25 cellular contexts compared by ENCODE assay signal in genomic region chr1:180267761-180268555, GRCh38. TPM values are rescaled to one million over a fixed set of nuclear protein-coding genes. Genes with fewer than 3 reads are reported as not detected.
DNase-seq lines count a peak whose midpoint lies in the region; ATAC-seq, FAIRE-seq and TF ChIP-seq lines count a peak whose summit lies in the region.
"Had no signal": no experiment of that assay in that cellular context is flagged by ENCODE, and none has a peak within 500 bp of the region (broad histone marks: within the 10 kb centered on the region; RNA-seq: fewer than 3 reads in every experiment).

No MANE protein-coding gene starts in this region.

- H3K9me3 ChIP-seq in H1 (ENCODE audit: insufficient read depth in 2 of 2, low read depth in 1 of 2, low read length in 1 of 2) (no peaks in the 10 kb centered on the region), sigmoid colon (no peaks in the 10 kb centered on the region)
- H3K9me3 ChIP-seq: pancreas, thoracic aorta had no signal

- H4K8ac ChIP-seq in H1 (ENCODE audit: extremely low read depth, insufficient read depth, low read length): no peak overlapping the region

- no peak for FAIRE-seq in H1 (lab: Jason Lieb, UNC)
- FAIRE-seq: pancreas, TTC549 had no signal

- no peaks in the 10 kb centered on the region for H3K79me2 ChIP-seq in H1 (ENCODE audit: control insufficient read depth in 1 of 2, insufficient read depth in 2 of 2, low read length in 2 of 2)

- no peak for TF ChIP-seq CTCF in H1 (IDR thresholded peaks at IDR 0.05; ENCODE audit: control extremely low read depth in 1 of 3, insufficient read depth in 1 of 3, low read depth in 1 of 3, low read length in 3 of 3)
- TF ChIP-seq CTCF in sigmoid colon (IDR thresholded peaks at IDR 0.05): no peak

- H2BK20ac ChIP-seq in H1 (ENCODE audit: low read length): peak overlapping the region; percentile 55

- H2BK5ac ChIP-seq in H1 (ENCODE audit: low read depth, low read length): no peak overlapping the region

- H3K4me2 ChIP-seq in H1 (ENCODE audit: insufficient read depth in 1 of 2, low read depth in 2 of 2, low read length in 2 of 2): peak overlapping the region; percentile 5 to 38; a peak in 2 of 4 replicates

- peaks cover 1% of the 10 kb centered on the region for H3K36me3 Mint-ChIP-seq in activated T-cell treated with anti-CD3 and anti-CD28 coated beads, Interleukin-2, amount 50 U/mL, for 4 hours (ENCODE audit: insufficient read depth)

- H2AFZ ChIP-seq in H1 (ENCODE audit: low read length): no peak overlapping the region

- no peak overlapping the region for H2AK5ac ChIP-seq in H1 (ENCODE audit: low read depth, low read length)

- no peaks in the 10 kb centered on the region; a peak in 1 of 7 replicates for H3K27me3 ChIP-seq in H1 (replicated peaks in 1 of 4; ENCODE audit: control insufficient read depth in 3 of 4, extremely low read depth in 1 of 4, insufficient read depth in 3 of 4, low read length in 3 of 4)
- H3K27me3 ChIP-seq in sigmoid colon: peaks cover 0 to 6% (median 0%) of the 10 kb centered on the region in 3 donors
- H3K27me3 ChIP-seq: cardiac muscle cell, pancreas had no signal

- H3K4me1 ChIP-seq in H1 (replicated peaks in 1 of 4; ENCODE audit: control insufficient read depth in 3 of 4, insufficient read depth in 4 of 4, low read length in 3 of 4) (peaks cover 15 to 51% (median 33%) of the 10 kb centered on the region in 4 experiments), sigmoid colon (peaks cover 0 to 2% (median under 1%) of the 10 kb centered on the region in 4 donors)

- H3K79me1 ChIP-seq in H1 (ENCODE audit: low read depth, low read length): no peaks in the 10 kb centered on the region

- H4K20me1 ChIP-seq in H1 (replicated peaks in 1 of 2; ENCODE audit: control insufficient read depth in 1 of 2, insufficient read depth in 2 of 2, low read length in 2 of 2): no peaks in the 10 kb centered on the region

- H2BK12ac ChIP-seq in H1 (ENCODE audit: low read depth, low read length): no peak overlapping the region

- H3K56ac ChIP-seq in H1 (replicated peaks; ENCODE audit: insufficient read length, low read depth, low read length): no peak overlapping the region

- POLR2A ChIA-PET in H1 (lab: Charles Lee; ENCODE audit: partially characterized antibody): interaction anchor here (1.0 to 4.7 kb wide), 6 partner anchors 9 to 28 kb away, joined by 3 to 17 read pairs (median 4); no protein-coding TSS in a partner anchor

- no peak overlapping the region for H3K4me3 Mint-ChIP-seq in activated T-cell treated with anti-CD3 and anti-CD28 coated beads, Interleukin-2, amount 50 U/mL, for 4 hours
- H3K4me3 Mint-ChIP-seq: stimulated activated naive B cell treated with anti-CD40 and anti-IgM and Interleukin-4, amounts not matched to agents 10 μg/mL and 1 μg/mL and 100 μg/mL, for 72 hours had no signal

- no peak for TF ChIP-seq RAD21 in H1 (IDR thresholded peaks at IDR 0.05 in 1 of 2, conservative IDR thresholded peaks at IDR 0.05 in 1 of 2; ENCODE audit: low read depth in 2 of 2, low read length in 2 of 2)

- no peak overlapping the region for H3K9ac ChIP-seq in H1 (replicated peaks in 1 of 4; ENCODE audit: extremely low read depth in 1 of 4, low read depth in 3 of 4, low read length in 3 of 4)

- CTCF ChIA-PET in H1 (lab: Charles Lee; ENCODE audit: partially characterized antibody): interaction anchor here (0.7 to 11.1 kb wide), 4 partner anchors 14 to 37 kb away, joined by 4 to 244 read pairs (median 41); no protein-coding TSS in a partner anchor

- 0 out of 8 replicates have a peak overlapping the region, but pooled peaks of 1 of the 4 experiments have one; percentile 19 for H3K4me3 ChIP-seq in H1 (ENCODE audit: extremely low read depth in 1 of 4, insufficient read depth in 2 of 4, low read depth in 3 of 4, low read length in 4 of 4)
- no peak overlapping the region for H3K4me3 ChIP-seq in sigmoid colon
- H3K4me3 ChIP-seq: cardiac muscle cell, dorsolateral prefrontal cortex, pancreas, thoracic aorta had no signal

- no peak for ATAC-seq in activated T-cell treated with anti-CD3 and anti-CD28 coated beads, Interleukin-2, amount 50 U/mL, for 4 hours
- ATAC-seq: pancreas had no signal

- TF ChIP-seq EP300 in H1 (IDR thresholded peaks at IDR 0.05; ENCODE audit: borderline replicate concordance in 1 of 2, low read depth in 2 of 2, low read length in 2 of 2): no peak
- no peak for TF ChIP-seq EP300 in sigmoid colon (IDR thresholded peaks at IDR 0.05)

- no peaks in the 10 kb centered on the region for H3K9me3 Mint-ChIP-seq in activated T-cell treated with anti-CD3 and anti-CD28 coated beads, Interleukin-2, amount 50 U/mL, for 4 hours
- H3K9me3 Mint-ChIP-seq: stimulated activated naive B cell treated with anti-CD40 and anti-IgM and Interleukin-4, amounts not matched to agents 10 μg/mL and 1 μg/mL and 100 μg/mL, for 72 hours had no signal

- H3K27ac ChIP-seq in H1 (ENCODE audit: low read depth, low read length) (no peak overlapping the region), sigmoid colon (no peak overlapping the region)
- H3K27ac ChIP-seq: C4-2B, cardiac muscle cell, dorsolateral prefrontal cortex, pancreas, thoracic aorta had no signal

- H3K18ac ChIP-seq in H1 (ENCODE audit: extremely low read depth, low read length): peak overlapping the region; percentile 73

- H4K91ac ChIP-seq in H1 (replicated peaks; ENCODE audit: insufficient read length, low read length): no peak overlapping the region

- peak; percentile 12 to 13 for DNase-seq in activated T-cell treated with anti-CD3 and anti-CD28 coated beads, Interleukin-2, amount 50 U/mL, for 48 hours
- no peak for DNase-seq in activated T-cell treated with anti-CD3 and anti-CD28 coated beads, Interleukin-2, amount 50 U/mL, for 4 hours
- DNase-seq in NCI-H82 treated with DMSO at 0.1 percent for 48 hours (lab: John Stamatoyannopoulos, UW; ENCODE audit: unreplicated experiment) (peak; percentile 18), H1 (ENCODE audit: low read depth in 1 of 2, low spot score in 2 of 2) (peak in 1 of 2 experiments; percentile 33), sigmoid colon (peak; percentile 26), AG08396 (ENCODE audit: low spot score) (no peak), NCI-H2196 treated with DMSO at 0.1 percent for 48 hours (lab: John Stamatoyannopoulos, UW; ENCODE audit: unreplicated experiment) (no peak), GDM1 (lab: John Stamatoyannopoulos, UW) (no peak)
- DNase-seq: activated CD4-positive, alpha-beta T cell treated with anti-CD3 and anti-CD28 coated beads for 4 hours; activated naive CD4-positive, alpha-beta T cell; amygdala; erythroblast; foreskin melanocyte; GOT3; NCI-H2107; Right ventricle myocardium superior; stimulated activated naive B cell treated with anti-CD40 and anti-IgM and Interleukin-4, amounts not matched to agents 10 μg/mL and 1 μg/mL and 100 μg/mL, for 72 hours had no signal

- H3K23ac ChIP-seq in H1 (ENCODE audit: insufficient read length): no peak overlapping the region

- WGBS in H1 (ENCODE audit: extremely low coverage in 1 of 2, insufficient coverage in 1 of 2, insufficient read length in 1 of 2, insufficient replicate concordance in 2 of 2, low coverage in 1 of 2, low lambda C conversion rate in 2 of 2, missing lambda C conversion rate in 1 of 2), 2 experiments: 88% methylated on average over 5 of the region's 5 CpGs; no CpG with 5 or more reads in 1 of the 2 experiments
- 87 to 90% methylated on average over 5 of the region's 5 CpGs for WGBS in sigmoid colon, 2 donors

- H2BK15ac ChIP-seq in H1 (ENCODE audit: low read length): no peak overlapping the region

- H3K4ac ChIP-seq in H1 (replicated peaks; ENCODE audit: insufficient read length, low read depth, low read length): no peak overlapping the region

- no peaks in the 10 kb centered on the region for H3K27me3 Mint-ChIP-seq in activated T-cell treated with anti-CD3 and anti-CD28 coated beads, Interleukin-2, amount 50 U/mL, for 4 hours (ENCODE audit: low read depth)

- H3K4me1 Mint-ChIP-seq in activated T-cell treated with anti-CD3 and anti-CD28 coated beads, Interleukin-2, amount 50 U/mL, for 4 hours (ENCODE audit: low read depth): no peaks in the 10 kb centered on the region
- H3K4me1 Mint-ChIP-seq: stimulated activated naive B cell treated with anti-CD40 and anti-IgM and Interleukin-4, amounts not matched to agents 10 μg/mL and 1 μg/mL and 100 μg/mL, for 72 hours had no signal

- H4K5ac ChIP-seq in H1 (ENCODE audit: insufficient read length, low read depth, low read length): no peak overlapping the region

- no peak overlapping the region for H3K14ac ChIP-seq in H1 (ENCODE audit: insufficient read length)

- intact Hi-C loops in sigmoid colon (cut with DNase I): no loop called here

- H3K36me3 ChIP-seq in H1 (ENCODE audit: control insufficient read depth in 2 of 4, insufficient read depth in 4 of 4, low read length in 3 of 4) (no peaks in the 10 kb centered on the region; a peak in 1 of 8 replicates), sigmoid colon (peaks cover 0 to under 1% (median 0%) of the 10 kb centered on the region in 4 donors)
- H3K36me3 ChIP-seq: cardiac muscle cell, pancreas, thoracic aorta had no signal

- no peak overlapping the region for H2BK120ac ChIP-seq in H1 (replicated peaks; ENCODE audit: low read depth, low read length)

- H3K23me2 ChIP-seq in H1 (ENCODE audit: low read depth, low read length): no peaks in the 10 kb centered on the region

- TF ChIP-seq POLR2A in H1 (IDR thresholded peaks at IDR 0.05; ENCODE audit: control extremely low read depth in 1 of 2, low read depth in 2 of 2, low read length in 2 of 2) (no peak), sigmoid colon (IDR thresholded peaks at IDR 0.05) (no peak)

TF ChIP-seq in H1, 55 proteins besides CTCF, POLR2A, EP300 and RAD21 (continues in another document):
- TF ChIP-seq YY1 (IDR thresholded peaks at IDR 0.05; ENCODE audit: low read depth, low read length): no peak
- TF ChIP-seq NANOG (IDR thresholded peaks at IDR 0.05; ENCODE audit: insufficient read depth, low read depth, low read length, poor library complexity, severe bottlenecking): no peak
- TF ChIP-seq BRCA1 (IDR thresholded peaks at IDR 0.05; ENCODE audit: low read depth, low read length): no peak
- TF ChIP-seq HDAC2 (IDR thresholded peaks at IDR 0.05; ENCODE audit: borderline replicate concordance in 1 of 2, low read depth in 2 of 2, low read length in 2 of 2): no peak
- TF ChIP-seq BACH1 (IDR thresholded peaks at IDR 0.05; ENCODE audit: low read length): no peak
- no peak for TF ChIP-seq SIRT6 (IDR thresholded peaks at IDR 0.05; ENCODE audit: low read length)

RNA-seq across cellular contexts. Expression of gene LHX4, which starts 37.9 kb away (rescaled TPM):
- under 1 TPM in 1 of 3 donors, not detected in 2; 0.03 TPM for total RNA-seq in activated T-cell treated with anti-CD3 and anti-CD28 coated beads, Interleukin-2, amount 50 U/mL, for 4 hours
- total RNA-seq in H1 (2021; fragmentation: NEBNext Ultra II Directional; extraction: Animal tissue kit (Norgen Biotek cat#: 25700)): 4.9 and 5.7 TPM in 2 replicates
- polyA plus RNA-seq in H1 (2011; rRNA removed) (0.80 and 0.85 TPM in 2 replicates), sigmoid colon (under 1 TPM; 0.44 to 0.92 (median 0.60) TPM)
- 1.6 TPM for polyA plus RNA-seq in H1 (2011; cell fraction: cytosol; rRNA removed)
- 3.3 TPM for polyA plus RNA-seq in H1 (2011; cell fraction: nucleus; rRNA removed)
- polyA plus RNA-seq in H1 (2012, experiment 1 of 2): 1.7 to 3.9 TPM (median 2.8 TPM) in 4 replicates
- polyA plus RNA-seq in H1 (2012, experiment 2 of 2): 1.1 TPM
- 1.1 TPM for polyA plus RNA-seq in H1 (2013, experiment 1 of 2)
- 0.96 TPM for polyA plus RNA-seq in H1 (2013, experiment 2 of 2)
- polyA minus RNA-seq in H1 (2011; rRNA and poly(A)+ RNA removed): 2.1 and 3.0 TPM in 2 replicates
- 2.3 TPM for polyA minus RNA-seq in H1 (2011; cell fraction: cytosol; rRNA and poly(A)+ RNA removed)
- 3.0 TPM for polyA minus RNA-seq in H1 (2011; cell fraction: nucleus; rRNA and poly(A)+ RNA removed)
- total RNA-seq in sigmoid colon: not detected
- total RNA-seq: cardiac muscle cell, G401, kidney epithelial cell, Right ventricle myocardium superior, thoracic aorta had no signal

Comparison
In these comparisons a context has a peak if more than half of its experiments do, and no peak if none do; other contexts are left out.
1. DNase-seq: peak in activated T-cell treated with anti-CD3 and anti-CD28 coated beads, Interleukin-2, amount 50 U/mL, for 48 hours (2 of 2), NCI-H82 treated with DMSO at 0.1 percent for 48 hours (single experiment) and sigmoid colon (single experiment); none in activated T-cell treated with anti-CD3 and anti-CD28 coated beads, Interleukin-2, amount 50 U/mL, for 4 hours (single experiment), AG08396 (single experiment), NCI-H2196 treated with DMSO at 0.1 percent for 48 hours (single experiment) and GDM1 (single experiment).